In the genomic region with DNA sequence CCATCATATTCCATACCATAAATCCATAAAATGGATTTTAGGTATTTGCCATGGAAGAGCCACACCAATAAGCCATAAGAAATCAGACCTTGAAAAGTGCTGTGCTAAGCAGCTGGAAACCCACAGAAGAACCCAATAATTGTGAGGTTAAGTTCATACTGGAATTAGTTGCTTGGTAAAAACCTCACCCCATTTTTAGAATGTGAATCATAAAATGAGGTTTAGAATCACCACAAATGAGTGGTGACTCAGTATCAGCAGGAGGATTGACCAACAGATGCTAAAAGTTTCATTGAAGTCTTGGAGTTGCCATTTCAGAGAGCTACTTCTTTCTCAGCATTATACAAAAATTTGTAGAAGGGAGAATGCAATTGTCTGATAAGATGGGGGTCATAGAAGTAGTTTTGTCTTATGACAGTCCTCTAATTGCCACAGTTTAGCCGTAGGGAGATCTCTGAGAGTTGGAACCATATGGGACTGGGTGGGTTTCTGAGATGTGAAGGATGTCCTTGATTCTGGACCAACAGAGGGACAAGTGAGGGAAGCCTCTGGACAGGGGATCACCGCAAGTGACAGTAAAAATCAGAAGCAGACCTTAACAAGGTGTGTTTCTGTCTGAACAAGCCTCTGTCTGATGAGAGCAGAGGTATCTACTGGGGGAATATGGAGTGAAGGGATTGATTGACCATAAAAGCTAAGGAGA, we compare ENCODE assay signal across 9 cellular contexts. TPM values are rescaled to one million over a fixed set of nuclear protein-coding genes. Genes with fewer than 3 reads are reported as not detected.
A peak's percentile ranks its signal among the peaks of the same experiment; 100 is the strongest.
DNase-seq lines count a peak whose midpoint lies in the region; ATAC-seq and TF ChIP-seq lines count a peak whose summit lies in the region.
"Had no signal": no experiment of that assay in that cellular context is flagged by ENCODE, and none has a peak within 500 bp of the region (broad histone marks: within the 10 kb centered on the region; RNA-seq: fewer than 3 reads in every experiment).

No MANE protein-coding gene starts in this region.

- H3K4me1 Mint-ChIP-seq in activated naive CD8-positive, alpha-beta T cell treated with anti-CD3 and anti-CD28 coated beads for 36 hours: peaks cover 12% of the 10 kb centered on the region
- peaks cover 8 to 15% of the 10 kb centered on the region in 2 experiments for H3K4me1 Mint-ChIP-seq in H9

- no peaks in the 10 kb centered on the region for H3K4me1 ChIP-seq in H9 (ENCODE audit: insufficient read depth, low read length)

- no peak overlapping the region for H2BK120ac ChIP-seq in H9 (ENCODE audit: low read depth, low read length, poor library complexity, severe bottlenecking)

- peak; percentile 57 for ATAC-seq in HG02973 (IDR thresholded peaks at IDR 0.05; ENCODE audit: unreplicated experiment)

- H2AFZ ChIP-seq in H9 (ENCODE audit: low read length): no peak overlapping the region

- H3K4me3 Mint-ChIP-seq in activated naive CD8-positive, alpha-beta T cell treated with anti-CD3 and anti-CD28 coated beads for 36 hours: no peak overlapping the region
- H3K4me3 Mint-ChIP-seq in H9: no peak overlapping the region

- no peaks in the 10 kb centered on the region for H4K20me1 ChIP-seq in H9 (ENCODE audit: control insufficient read depth, insufficient read depth, insufficient read length)

- TF ChIP-seq CTCF in GM06990 (IDR thresholded peaks at IDR 0.05; ENCODE audit: insufficient read depth, low read length, poor library complexity, severe bottlenecking) (no peak), H9 (conservative IDR thresholded peaks at IDR 0.05) (no peak)

- no peak overlapping the region for H4K8ac ChIP-seq in H9 (replicated peaks; ENCODE audit: insufficient read length, low read depth, low read length)

- no peak overlapping the region for H3K4me3 ChIP-seq in GM06990 (replicated peaks; ENCODE audit: low read depth, low read length)

- no peak overlapping the region for H3K56ac ChIP-seq in H9 (ENCODE audit: insufficient read length, low read depth, low read length)

- no peak overlapping the region for H3K23ac ChIP-seq in H9 (ENCODE audit: insufficient read length, low read depth, low read length)

- H3K27me3 ChIP-seq in GM06990 (replicated peaks; ENCODE audit: control insufficient read depth, insufficient read depth, low read length) (no peaks in the 10 kb centered on the region; the same call in none of the 2 replicates), H9 (ENCODE audit: insufficient read depth, low read length) (no peaks in the 10 kb centered on the region)

- no peak overlapping the region for H2BK12ac ChIP-seq in H9 (ENCODE audit: insufficient read length, low read depth, low read length)

- no peaks in the 10 kb centered on the region for H3K79me1 ChIP-seq in H9 (ENCODE audit: insufficient read depth, low read depth, low read length, poor library complexity, severe bottlenecking)

- H2BK20ac ChIP-seq in H9 (ENCODE audit: low read depth, low read length, poor library complexity, severe bottlenecking): no peak overlapping the region

- peak overlapping the region; percentile 2 for H3K27ac Mint-ChIP-seq in activated naive CD8-positive, alpha-beta T cell treated with anti-CD3 and anti-CD28 coated beads for 36 hours
- H3K27ac Mint-ChIP-seq in H9: no peak overlapping the region; a peak in 1 of 7 replicates

- WGBS in H9 (ENCODE audit: extremely low coverage, insufficient read length, low lambda C conversion rate): no CpG with 5 or more reads among the region's 2 CpGs

- H3K9ac ChIP-seq in H9 (ENCODE audit: extremely low read depth, insufficient read length, low read length): no peak overlapping the region

- no peak overlapping the region for H3K18ac ChIP-seq in H9 (ENCODE audit: insufficient read length, low read depth, low read length)

- H2AK5ac ChIP-seq in H9 (ENCODE audit: insufficient read length, low read length): no peak overlapping the region

- no peak overlapping the region for H3K14ac ChIP-seq in H9 (ENCODE audit: insufficient read depth, low read length)

- no peak overlapping the region for H4K91ac ChIP-seq in H9 (ENCODE audit: insufficient read length, low read depth, low read length)

- H3T11ph ChIP-seq in H9 (ENCODE audit: low read length): no peak overlapping the region

- H2BK15ac ChIP-seq in H9 (ENCODE audit: low read depth, low read length): no peak overlapping the region

- H3K4ac ChIP-seq in H9 (ENCODE audit: low read depth, low read length): no peak overlapping the region

- H3K27ac ChIP-seq in H9 (ENCODE audit: insufficient read length, low read depth, low read length): no peak overlapping the region

- no peaks in the 10 kb centered on the region for H3K9me3 ChIP-seq in H9 (ENCODE audit: control insufficient read depth, low read depth, low read length)

- H3K27me3 Mint-ChIP-seq in activated naive CD8-positive, alpha-beta T cell treated with anti-CD3 and anti-CD28 coated beads for 36 hours: peaks cover 13% of the 10 kb centered on the region
- no peaks in the 10 kb centered on the region for H3K27me3 Mint-ChIP-seq in H9 (ENCODE audit: low read depth)

- no peaks in the 10 kb centered on the region for H3K36me3 ChIP-seq in GM06990 (ENCODE audit: control insufficient read depth, insufficient read depth, low read length)

- peaks cover 4% of the 10 kb centered on the region for H3K9me3 Mint-ChIP-seq in activated naive CD8-positive, alpha-beta T cell treated with anti-CD3 and anti-CD28 coated beads for 36 hours
- no peaks in the 10 kb centered on the region for H3K9me3 Mint-ChIP-seq in H9

- no peaks in the 10 kb centered on the region for H3K23me2 ChIP-seq in H9 (ENCODE audit: insufficient read length, low read depth, low read length, poor library complexity, severe bottlenecking)

- no peak overlapping the region for H4K5ac ChIP-seq in H9 (ENCODE audit: insufficient read length, low read depth, low read length)

- no peaks in the 10 kb centered on the region for H3K79me2 ChIP-seq in H9 (ENCODE audit: insufficient read depth, low read length)

- DNase-seq in GM06990 (ENCODE audit: extremely low read depth, insufficient read length) (peak; percentile 7), non-pigmented ciliary epithelial cell (ENCODE audit: low read depth) (peak; percentile 81), NCI-H69 (lab: John Stamatoyannopoulos, UW) (no peak), H9 (no peak), DMS153 (lab: John Stamatoyannopoulos, UW) (no peak)
- no peak for DNase-seq in activated naive CD8-positive, alpha-beta T cell treated with anti-CD3 and anti-CD28 coated beads for 36 hours
- no peak for DNase-seq in stimulated activated CD4-positive, alpha-beta T cell treated with anti-CD3 and anti-CD28 coated beads, Interleukin-1b, Interleukin-23, amount 100 ng/mL, for 48 hours

- no peaks in the 10 kb centered on the region for H3K36me3 Mint-ChIP-seq in activated naive CD8-positive, alpha-beta T cell treated with anti-CD3 and anti-CD28 coated beads for 36 hours
- H3K36me3 Mint-ChIP-seq in H9 (ENCODE audit: insufficient read depth in 1 of 3, low read depth in 3 of 3): peaks cover 15 to 19% (median 17%) of the 10 kb centered on the region in 3 experiments; a peak in 6 of 7 replicates

- H3K4me2 ChIP-seq in H9 (ENCODE audit: insufficient read depth, insufficient read length, low read length): no peak overlapping the region

- H2BK5ac ChIP-seq in H9 (ENCODE audit: insufficient read length, low read length): no peak overlapping the region

RNA-seq across cellular contexts. Expression of a gene that starts 1.4 kb away (rescaled TPM):
- total RNA-seq in activated naive CD8-positive, alpha-beta T cell treated with anti-CD3 and anti-CD28 coated beads for 36 hours: under 1 TPM; 0.30 to 0.37 TPM
- total RNA-seq in H9 (2021): 56.0 and 62.9 TPM in 2 replicates
- total RNA-seq: endothelial cell of umbilical vein had no signal

Comparison
In these comparisons a context has a peak if more than half of its experiments do, and no peak if none do; other contexts are left out.
1. DNase-seq: peak in GM06990 (single experiment) and non-pigmented ciliary epithelial cell (single experiment); none in activated naive CD8-positive, alpha-beta T cell treated with anti-CD3 and anti-CD28 coated beads for 36 hours (single experiment), NCI-H69 (single experiment), H9 (single experiment), DMS153 (single experiment) and stimulated activated CD4-positive, alpha-beta T cell treated with anti-CD3 and anti-CD28 coated beads, Interleukin-1b, Interleukin-23, amount 100 ng/mL, for 48 hours (single experiment).
2. RNA of a gene that starts 1.4 kb away (total RNA-seq): 56.0 to 62.9 TPM in H9; 0.30 to 0.37 TPM in activated naive CD8-positive, alpha-beta T cell treated with anti-CD3 and anti-CD28 coated beads for 36 hours; every median in the first group is over 10 times any median in the second.